In the genomic region with DNA sequence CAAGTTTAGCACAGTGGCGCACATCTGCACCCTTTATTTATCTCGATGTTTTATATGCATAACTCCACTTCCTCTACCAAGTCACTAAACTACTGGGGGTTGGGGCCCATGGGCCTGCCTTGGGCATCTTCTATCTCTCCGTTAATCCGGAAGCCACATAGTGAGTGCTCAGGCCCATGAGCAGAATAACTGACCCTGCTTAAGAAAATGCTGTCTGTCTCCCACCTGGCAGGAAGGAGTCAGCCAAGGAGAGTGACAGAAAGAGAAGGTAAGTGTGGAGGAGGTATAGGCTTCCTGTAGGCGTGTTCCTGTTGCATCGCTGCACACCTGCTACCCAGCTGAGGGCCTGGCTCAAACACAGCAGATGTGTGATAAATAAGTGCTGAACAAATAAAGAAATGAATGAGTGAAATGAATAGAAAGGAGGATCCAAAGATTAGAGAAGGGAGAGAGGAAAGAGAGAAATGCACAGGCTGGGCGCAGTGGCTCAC, we compare ENCODE assay signal across 24 cellular contexts.
DNase-seq lines count a peak whose midpoint lies in the region; ATAC-seq, FAIRE-seq and TF ChIP-seq lines count a peak whose summit lies in the region.
"Had no signal": no experiment of that assay in that cellular context is flagged by ENCODE, and none has a peak within 500 bp of the region (broad histone marks: within the 10 kb centered on the region; RNA-seq: fewer than 3 reads in every experiment).

No MANE protein-coding gene starts in this region.

- no peaks in the 10 kb centered on the region for H4K20me1 ChIP-seq in Karpas-422 (ENCODE audit: insufficient read depth, low read depth, low read length)
- no peaks in the 10 kb centered on the region for H4K20me1 ChIP-seq in H1 (replicated peaks in 1 of 2; ENCODE audit: control insufficient read depth in 1 of 2, insufficient read depth in 2 of 2, low read length in 2 of 2)

- no peak overlapping the region for H2BK5ac ChIP-seq in H1 (ENCODE audit: low read depth, low read length)

- H3K18ac ChIP-seq in H1 (ENCODE audit: extremely low read depth, low read length) = no peak overlapping the region

- no peak overlapping the region for H2AFZ ChIP-seq in Karpas-422 (ENCODE audit: low read length)
- no peak overlapping the region for H2AFZ ChIP-seq in H1 (ENCODE audit: low read length)

- no peaks in the 10 kb centered on the region for H3K4me1 Mint-ChIP-seq in CD8-positive, alpha-beta T cell (ENCODE audit: low read depth)
- H3K4me1 Mint-ChIP-seq in type B pancreatic cell (ENCODE audit: unreplicated experiment) = peaks cover 20% of the 10 kb centered on the region

- H3K27me3 ChIP-seq in Karpas-422 (ENCODE audit: low read length) (no peaks in the 10 kb centered on the region), H1 (replicated peaks in 1 of 4; ENCODE audit: control insufficient read depth in 3 of 4, extremely low read depth in 1 of 4, insufficient read depth in 3 of 4, low read length in 3 of 4) (no peaks in the 10 kb centered on the region), transverse colon (no peaks in the 10 kb centered on the region)
- H3K27me3 ChIP-seq in CD8-positive, alpha-beta T cell (ENCODE audit: insufficient read depth, low read length) = no peaks in the 10 kb centered on the region

- TF ChIP-seq CTCF in H1 (IDR thresholded peaks at IDR 0.05; ENCODE audit: control extremely low read depth in 1 of 3, insufficient read depth in 1 of 3, low read depth in 1 of 3, low read length in 3 of 3) = no peak
- TF ChIP-seq CTCF in transverse colon (IDR thresholded peaks at IDR 0.05) = no peak
- TF ChIP-seq CTCF in CD8-positive, alpha-beta T cell (IDR thresholded peaks at IDR 0.05) = no peak
- no peak for TF ChIP-seq CTCF in type B pancreatic cell (conservative IDR thresholded peaks at IDR 0.05)

- peaks cover 24% of the 10 kb centered on the region for H3K36me3 Mint-ChIP-seq in CD8-positive, alpha-beta T cell
- H3K36me3 Mint-ChIP-seq in type B pancreatic cell = peaks cover 9% of the 10 kb centered on the region

- no peak overlapping the region for H2BK12ac ChIP-seq in H1 (ENCODE audit: low read depth, low read length)

- no peak for ATAC-seq in CD8-positive, alpha-beta T cell

- intact Hi-C loops in transverse colon (cut with DNase I; ENCODE audit: low total_unique reads) = no loop called here
- intact Hi-C loops in CD8-positive, alpha-beta T cell (cut with DNase I, micrococcal nuclease) = no loop called here

- no peak for TF ChIP-seq POLR2A in H1 (IDR thresholded peaks at IDR 0.05; ENCODE audit: control extremely low read depth in 1 of 2, low read depth in 2 of 2, low read length in 2 of 2)
- TF ChIP-seq POLR2A in transverse colon (IDR thresholded peaks at IDR 0.05) = no peak

- H3K36me3 ChIP-seq in Karpas-422 (ENCODE audit: insufficient read depth, low read length) (no peaks in the 10 kb centered on the region; the same call in 1 of the 2 replicates), H1 (ENCODE audit: control insufficient read depth in 2 of 4, insufficient read depth in 4 of 4, low read length in 3 of 4) (no peaks in the 10 kb centered on the region), transverse colon (no peaks in the 10 kb centered on the region)
- no peaks in the 10 kb centered on the region for H3K36me3 ChIP-seq in CD8-positive, alpha-beta T cell (ENCODE audit: insufficient read depth, low read length)

- DNase-seq in NCI-H510A treated with DMSO at 0.1 percent for 48 hours (lab: John Stamatoyannopoulos, UW) (peak; percentile 35), NCI-H510A (lab: John Stamatoyannopoulos, UW) (no peak), Karpas-422 (peak; percentile 53), H1 (ENCODE audit: low read depth in 1 of 2, low spot score in 2 of 2) (no peak), transverse colon (peak; percentile 10), SKM-1 treated with dmso at 0.1 percent for 144 hours (lab: John Stamatoyannopoulos, UW; ENCODE audit: unreplicated experiment) (no peak), type B pancreatic cell (ENCODE audit: extremely low spot score, unreplicated experiment) (no peak)
- no peak for DNase-seq in CD8-positive, alpha-beta T cell
- DNase-seq: DMS79; GF-D8; IMR-90; KG1; MM.1S; NCI-H1092; NCI-H1417 treated with DMSO at 0.1 percent for 48 hours; NCI-H187 treated with DMSO at 0.1 percent for 48 hours; NCI-H2227 treated with DMSO at 0.1 percent for 48 hours; NCI-H82; NK-92 treated with Interleukin-12 subunit alpha and Interleukin-12 subunit beta, amount 100 ng/mL, for 24 hours; SHP77 treated with DMSO at 0.1 percent for 48 hours; SK-N-SH; T-helper 2 cell had no signal

- H3K27ac ChIP-seq in Karpas-422 (ENCODE audit: low read length) = peak overlapping the region; percentile 63
- no peak overlapping the region for H3K27ac ChIP-seq in H1 (ENCODE audit: low read depth, low read length)
- no peak overlapping the region for H3K27ac ChIP-seq in transverse colon
- no peak overlapping the region for H3K27ac ChIP-seq in CD8-positive, alpha-beta T cell (ENCODE audit: low read depth, low read length)
- H3K27ac ChIP-seq: RWPE1 had no signal

- WGBS in H1 (ENCODE audit: extremely low coverage in 1 of 2, insufficient coverage in 1 of 2, insufficient read length in 1 of 2, insufficient replicate concordance in 2 of 2, low coverage in 1 of 2, low lambda C conversion rate in 2 of 2, missing lambda C conversion rate in 1 of 2), 2 experiments = 88% methylated on average over 7 of the region's 7 CpGs; no CpG with 5 or more reads in 1 of the 2 experiments
- 90% methylated on average over 4 to 7 of the region's 7 CpGs for WGBS in transverse colon (ENCODE audit: low coverage in 1 of 2), 2 donors

- H3K4me2 ChIP-seq in Karpas-422 (ENCODE audit: low read depth, low read length, poor library complexity, severe bottlenecking) (peak overlapping the region; percentile 11), H1 (ENCODE audit: insufficient read depth in 1 of 2, low read depth in 2 of 2, low read length in 2 of 2) (no peak overlapping the region)
- H3K4me2 ChIP-seq: SK-N-SH had no signal

- no peak overlapping the region for H4K5ac ChIP-seq in H1 (ENCODE audit: insufficient read length, low read depth, low read length)

- H3K4me1 ChIP-seq in Karpas-422 (ENCODE audit: low read length) (peaks cover 16% of the 10 kb centered on the region), H1 (replicated peaks in 1 of 4; ENCODE audit: control insufficient read depth in 3 of 4, insufficient read depth in 4 of 4, low read length in 3 of 4) (peaks cover 0 to 7% (median 0%) of the 10 kb centered on the region in 4 experiments; a peak in 3 of 7 replicates), transverse colon (no peaks in the 10 kb centered on the region)
- no peaks in the 10 kb centered on the region for H3K4me1 ChIP-seq in CD8-positive, alpha-beta T cell (ENCODE audit: insufficient read depth, low read length)

- H3K79me2 ChIP-seq in Karpas-422 (ENCODE audit: low read length) (no peaks in the 10 kb centered on the region), H1 (ENCODE audit: control insufficient read depth in 1 of 2, insufficient read depth in 2 of 2, low read length in 2 of 2) (no peaks in the 10 kb centered on the region)

- no peak overlapping the region for H2AK5ac ChIP-seq in H1 (ENCODE audit: low read depth, low read length)

- H2BK120ac ChIP-seq in H1 (replicated peaks; ENCODE audit: low read depth, low read length) = no peak overlapping the region

- no peak overlapping the region for H3K27ac Mint-ChIP-seq in CD8-positive, alpha-beta T cell
- H3K27ac Mint-ChIP-seq in type B pancreatic cell = no peak overlapping the region

- no peak for TF ChIP-seq EP300 in H1 (IDR thresholded peaks at IDR 0.05; ENCODE audit: borderline replicate concordance in 1 of 2, low read depth in 2 of 2, low read length in 2 of 2)
- TF ChIP-seq EP300 in transverse colon (IDR thresholded peaks at IDR 0.05; ENCODE audit: low read depth) = no peak

- peak overlapping the region; percentile 1; the same call in 1 of the 2 replicates for H3K4me3 ChIP-seq in Karpas-422 (ENCODE audit: low read length)
- no peak overlapping the region for H3K4me3 ChIP-seq in H1 (ENCODE audit: extremely low read depth in 1 of 4, insufficient read depth in 2 of 4, low read depth in 3 of 4, low read length in 4 of 4)
- no peak overlapping the region for H3K4me3 ChIP-seq in transverse colon
- no peak overlapping the region for H3K4me3 ChIP-seq in CD8-positive, alpha-beta T cell (ENCODE audit: low read depth, low read length)

- CTCF ChIA-PET in H1 (lab: Charles Lee; ENCODE audit: partially characterized antibody) = no interaction called here
- CTCF ChIA-PET in CD8-positive, alpha-beta T cell (lab: Charles Lee) = no interaction called here

- H2BK15ac ChIP-seq in H1 (ENCODE audit: low read length) = no peak overlapping the region

- no peak overlapping the region for H3K56ac ChIP-seq in H1 (replicated peaks; ENCODE audit: insufficient read length, low read depth, low read length)

- no peaks in the 10 kb centered on the region for H3K27me3 Mint-ChIP-seq in CD8-positive, alpha-beta T cell (ENCODE audit: low read depth)
- no peaks in the 10 kb centered on the region for H3K27me3 Mint-ChIP-seq in type B pancreatic cell

- H3K4ac ChIP-seq in H1 (replicated peaks; ENCODE audit: insufficient read length, low read depth, low read length) = no peak overlapping the region

- no peaks in the 10 kb centered on the region for H3K79me1 ChIP-seq in H1 (ENCODE audit: low read depth, low read length)

- no peaks in the 10 kb centered on the region for H3K9me3 ChIP-seq in Karpas-422 (ENCODE audit: low read length)
- H3K9me3 ChIP-seq in H1 (ENCODE audit: insufficient read depth in 2 of 2, low read depth in 1 of 2, low read length in 1 of 2) = peaks cover 4 to 6% of the 10 kb centered on the region in 2 experiments; a peak in 3 of 4 replicates
- no peaks in the 10 kb centered on the region for H3K9me3 ChIP-seq in transverse colon
- H3K9me3 ChIP-seq in CD8-positive, alpha-beta T cell (ENCODE audit: low read length) = no peaks in the 10 kb centered on the region
- H3K9me3 ChIP-seq: SK-N-SH had no signal

- H2BK20ac ChIP-seq in H1 (ENCODE audit: low read length) = no peak overlapping the region

- H3K23me2 ChIP-seq in H1 (ENCODE audit: low read depth, low read length) = no peaks in the 10 kb centered on the region

- H3K14ac ChIP-seq in H1 (ENCODE audit: insufficient read length) = no peak overlapping the region

- no peaks in the 10 kb centered on the region for H3K9me3 Mint-ChIP-seq in CD8-positive, alpha-beta T cell
- H3K9me3 Mint-ChIP-seq in type B pancreatic cell = peaks cover 18% of the 10 kb centered on the region

- H3K4me3 Mint-ChIP-seq in CD8-positive, alpha-beta T cell = no peak overlapping the region
- H3K4me3 Mint-ChIP-seq in type B pancreatic cell = no peak overlapping the region

- no peak overlapping the region for H4K91ac ChIP-seq in H1 (replicated peaks; ENCODE audit: insufficient read length, low read length)

- H4K8ac ChIP-seq in H1 (ENCODE audit: extremely low read depth, insufficient read depth, low read length) = peak overlapping the region; percentile 38; the same call in 1 of the 2 replicates

- TF ChIP-seq RAD21 in H1 (IDR thresholded peaks at IDR 0.05 in 1 of 2, conservative IDR thresholded peaks at IDR 0.05 in 1 of 2; ENCODE audit: low read depth in 2 of 2, low read length in 2 of 2) = no peak

- in situ Hi-C loops in transverse colon (cut with MboI; ENCODE audit: low pct_ligation_motif_present in 1 of 4, low pct_unique_long_range_greater_than_20kb in 1 of 4, low sequenced_read_pairs in 3 of 4) = no loop called here

- POLR2A ChIA-PET in H1 (lab: Charles Lee; ENCODE audit: partially characterized antibody) = no interaction called here
- POLR2A ChIA-PET in CD8-positive, alpha-beta T cell (lab: Charles Lee) = no interaction called here

- no peak overlapping the region for H3K23ac ChIP-seq in H1 (ENCODE audit: insufficient read length)

- no peaks in the 10 kb centered on the region for H3K9me2 ChIP-seq in Karpas-422 (replicated peaks; ENCODE audit: insufficient read depth, low read length)
- H3K9me2 ChIP-seq: SK-N-SH had no signal

- H3K9ac ChIP-seq in Karpas-422 (ENCODE audit: low read length) = peak overlapping the region; percentile 8; the same call in 1 of the 2 replicates
- no peak overlapping the region for H3K9ac ChIP-seq in H1 (replicated peaks in 1 of 4; ENCODE audit: extremely low read depth in 1 of 4, low read depth in 3 of 4, low read length in 3 of 4)
- H3K9ac ChIP-seq: SK-N-SH had no signal

- no peak for FAIRE-seq in H1 (lab: Jason Lieb, UNC)
- FAIRE-seq: GM12892 had no signal

Comparison
In these comparisons a context has a peak if more than half of its experiments do, and no peak if none do; other contexts are left out.
1. DNase-seq: peak in NCI-H510A treated with DMSO at 0.1 percent for 48 hours (single experiment), Karpas-422 (single experiment) and transverse colon (single experiment); none in NCI-H510A (single experiment), H1 (0 of 2), SKM-1 treated with dmso at 0.1 percent for 144 hours (single experiment), CD8-positive, alpha-beta T cell (0 of 7) and type B pancreatic cell (single experiment).